ENCODE assay signal across 30 cellular contexts in genomic region chr5:171612749-171613148, GRCh38.
"Had no signal": no experiment of that assay in that cellular context is flagged by ENCODE, and none has a peak within 500 bp of the region (broad histone marks: within the 10 kb centered on the region; RNA-seq: fewer than 3 reads in every experiment).

No MANE protein-coding gene starts in this region.

- H3K27ac ChIP-seq: heart right ventricle, hepatocyte, left lung, lower lobe of right lung, neural progenitor cell, ovary, right atrium auricular region, right lobe of liver, skin epidermis, stomach, testis, thyroid gland, transverse colon, upper lobe of left lung, vagina had no signal

- H3K4me1 Mint-ChIP-seq: naive B cell; natural killer cell; stimulated activated effector memory CD8-positive, alpha-beta T cell treated with anti-CD3 and anti-CD28 coated beads, Interleukin-12 subunit alpha, Interleukin-12 subunit beta, amount 100 ng/mL, for 72 hours had no signal

- H3K36me3 ChIP-seq: heart right ventricle, left lung, lower lobe of right lung, neural progenitor cell, ovary, right atrium auricular region, right lobe of liver, stomach, thyroid gland, transverse colon, upper lobe of left lung, vagina had no signal

- H3K4me3 ChIP-seq: heart right ventricle, hepatocyte, left lung, lower lobe of right lung, neural progenitor cell, ovary, right atrium auricular region, right lobe of liver, skin epidermis, stomach, testis, thyroid gland, transverse colon, upper lobe of left lung, vagina had no signal

- H3K36me3 Mint-ChIP-seq: mesothelial cell of epicardium; naive B cell; natural killer cell; neural progenitor cell; stimulated activated effector memory CD8-positive, alpha-beta T cell treated with anti-CD3 and anti-CD28 coated beads, Interleukin-12 subunit alpha, Interleukin-12 subunit beta, amount 100 ng/mL, for 72 hours had no signal

- H3K4me1 ChIP-seq: lower lobe of right lung, right atrium auricular region, right lobe of liver, stomach, testis, transverse colon, vagina had no signal

- H3K27me3 ChIP-seq: hepatocyte, ovary, right atrium auricular region, right lobe of liver, testis, thyroid gland, upper lobe of left lung, vagina had no signal

- DNase-seq: heart right ventricle; kidney; left colon; left lung; lower lobe of right lung; mammary epithelial cell; mesenchymal stem cell; naive B cell; natural killer cell; nephron progenitor cell; ovary; stimulated activated CD4-positive, alpha-beta T cell treated with anti-CD3 and anti-CD28 coated beads, Interleukin-12 subunit alpha, Interleukin-12 subunit beta, amount 100 ng/mL, for 4 hours; stimulated activated CD4-positive, alpha-beta T cell treated with anti-CD3 and anti-CD28 coated beads, Interleukin-15, amount 100 ng/mL, for 24 hours; stimulated activated CD4-positive, alpha-beta T cell treated with anti-CD3 and anti-CD28 coated beads, Interleukin-2, amount 100 ng/mL, for 24 hours; stimulated activated CD4-positive, alpha-beta T cell treated with anti-CD3 and anti-CD28 coated beads, Interleukin-4, amount 100 ng/mL, for 1 hour; stimulated activated naive CD4-positive, alpha-beta T cell; stomach; testis; thyroid gland; transverse colon; upper lobe of left lung had no signal

- H3K9me3 Mint-ChIP-seq: stimulated activated effector memory CD8-positive, alpha-beta T cell treated with anti-CD3 and anti-CD28 coated beads, Interleukin-12 subunit alpha, Interleukin-12 subunit beta, amount 100 ng/mL, for 72 hours had no signal

- H3K4me3 Mint-ChIP-seq: mesothelial cell of epicardium; naive B cell; natural killer cell; nephron progenitor cell; neural progenitor cell; stimulated activated effector memory CD8-positive, alpha-beta T cell treated with anti-CD3 and anti-CD28 coated beads, Interleukin-12 subunit alpha, Interleukin-12 subunit beta, amount 100 ng/mL, for 72 hours had no signal

- H3K27ac Mint-ChIP-seq: mesothelial cell of epicardium; natural killer cell; nephron progenitor cell; neural progenitor cell; progenitor cell of endocrine pancreas; stimulated activated effector memory CD8-positive, alpha-beta T cell treated with anti-CD3 and anti-CD28 coated beads, Interleukin-12 subunit alpha, Interleukin-12 subunit beta, amount 100 ng/mL, for 72 hours had no signal

- H3K9me3 ChIP-seq: left lung, lower lobe of right lung, right atrium auricular region, right lobe of liver, testis, thyroid gland, transverse colon, upper lobe of left lung, vagina had no signal
